27 cellular contexts compared by ENCODE assay signal in the genomic region with DNA sequence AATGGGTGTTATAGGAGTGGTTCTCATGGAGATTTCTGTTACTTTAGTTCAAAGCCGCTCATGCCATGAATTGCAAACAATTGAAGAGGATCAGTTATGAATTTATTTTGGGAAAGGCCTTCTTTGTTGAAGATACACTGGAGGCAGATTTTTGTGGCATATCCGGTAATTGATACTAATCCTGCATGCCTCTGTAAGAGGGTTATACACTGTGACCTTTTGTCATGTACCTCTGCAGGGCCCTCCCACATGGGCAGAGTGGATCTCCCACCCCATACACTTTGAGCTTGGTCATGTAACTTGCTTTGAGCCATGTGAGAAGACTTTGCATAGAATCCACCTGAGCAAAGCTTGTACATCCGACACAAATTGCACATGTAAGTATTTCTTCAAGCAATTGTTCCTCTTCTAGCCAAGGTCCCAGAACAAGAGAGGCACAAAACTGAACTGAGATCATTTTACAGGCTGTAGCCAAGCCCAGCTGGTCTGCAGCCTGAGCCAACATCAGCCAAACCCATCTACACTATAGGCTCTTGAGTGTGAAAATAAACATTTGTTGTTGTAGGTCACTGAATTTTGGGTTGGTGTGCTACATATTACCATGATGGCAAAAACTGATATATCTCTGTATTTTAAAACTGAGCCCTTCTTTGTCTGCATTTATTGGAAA.
A peak's percentile ranks its signal among the peaks of the same experiment; 100 is the strongest.
DNase-seq lines count a peak whose midpoint lies in the region; ATAC-seq and TF ChIP-seq lines count a peak whose summit lies in the region.
"Had no signal": no experiment of that assay in that cellular context is flagged by ENCODE, and none has a peak within 500 bp of the region (broad histone marks: within the 10 kb centered on the region; RNA-seq: fewer than 3 reads in every experiment).

No MANE protein-coding gene starts in this region.

- intact Hi-C loops in naive thymus-derived CD4-positive, alpha-beta T cell (cut with micrococcal nuclease) = no loop called here

- TF ChIP-seq CTCF in OCI-LY3 (IDR thresholded peaks at IDR 0.05; ENCODE audit: low read depth, low read length) = no peak

- no peak overlapping the region for H4K8ac ChIP-seq in mesenchymal stem cell (ENCODE audit: low read length)

- no peak overlapping the region for H3K14ac ChIP-seq in mesenchymal stem cell (ENCODE audit: low read length in 2 of 2)

- H3K27me3 ChIP-seq in OCI-LY3 (ENCODE audit: low read depth, low read length) = no peaks in the 10 kb centered on the region
- H3K27me3 ChIP-seq in mesenchymal stem cell (ENCODE audit: control insufficient read depth in 1 of 2, insufficient read depth in 1 of 2, low read length in 2 of 2) = peaks cover 3 to 68% of the 10 kb centered on the region in 2 experiments
- H3K27me3 ChIP-seq in naive thymus-derived CD4-positive, alpha-beta T cell (ENCODE audit: control insufficient read depth in 2 of 2, insufficient read depth in 2 of 2, low read length in 2 of 2) = peaks cover 0 to 3% of the 10 kb centered on the region in 2 donors
- H3K27me3 ChIP-seq: BLaER1 treated with 17β-estradiol and CSF1 and Interleukin-3, amounts not matched to agents 10 nM and 100 nM; sigmoid colon; testis had no signal

- no peaks in the 10 kb centered on the region for H3K36me3 Mint-ChIP-seq in naive thymus-derived CD4-positive, alpha-beta T cell

- H2BK5ac ChIP-seq in mesenchymal stem cell (ENCODE audit: low read depth, low read length, poor library complexity, severe bottlenecking) = peak overlapping the region; percentile 40

- H3K4me2 ChIP-seq in OCI-LY3 (ENCODE audit: low read length) = no peak overlapping the region
- H3K4me2 ChIP-seq in mesenchymal stem cell (ENCODE audit: low read length, poor library complexity, severe bottlenecking) = no peak overlapping the region
- H3K4me2 ChIP-seq: BLaER1 treated with 17β-estradiol and CSF1 and Interleukin-3, amounts not matched to agents 10 nM and 100 nM had no signal

- no peaks in the 10 kb centered on the region for H3K79me2 ChIP-seq in OCI-LY3 (ENCODE audit: low read length)

- H2BK15ac ChIP-seq in mesenchymal stem cell (ENCODE audit: low read depth, poor library complexity, severe bottlenecking) = no peak overlapping the region

- CTCF ChIA-PET in naive thymus-derived CD4-positive, alpha-beta T cell (lab: Charles Lee) = no interaction called here

- peaks cover 0 to under 1% (median 0%) of the 10 kb centered on the region in 7 donors for H3K4me1 Mint-ChIP-seq in naive thymus-derived CD4-positive, alpha-beta T cell

- no peak overlapping the region for H2BK12ac ChIP-seq in mesenchymal stem cell (ENCODE audit: low read length in 2 of 2)

- H2AFZ ChIP-seq in OCI-LY3 (ENCODE audit: low read depth, low read length) (0 out of 2 replicates have a peak overlapping the region, but pooled peaks have one; percentile 7), mesenchymal stem cell (ENCODE audit: low read depth, low read length) (no peak overlapping the region)

- no peaks in the 10 kb centered on the region for H4K20me1 ChIP-seq in OCI-LY3 (ENCODE audit: insufficient read depth, low read length)
- H4K20me1 ChIP-seq: BLaER1 treated with 17β-estradiol and CSF1 and Interleukin-3, amounts not matched to agents 10 nM and 100 nM had no signal

- peak overlapping the region; percentile 60 for H2AK5ac ChIP-seq in mesenchymal stem cell (ENCODE audit: low read length, severe bottlenecking)

- H3K9ac ChIP-seq in OCI-LY3 (ENCODE audit: low read length) = no peak overlapping the region
- H3K9ac ChIP-seq in mesenchymal stem cell (ENCODE audit: low read length) = no peak overlapping the region
- H3K9ac ChIP-seq: BLaER1 treated with 17β-estradiol and CSF1 and Interleukin-3, amounts not matched to agents 10 nM and 100 nM had no signal

- no peak overlapping the region for H3K4ac ChIP-seq in mesenchymal stem cell (ENCODE audit: low read depth in 1 of 2, low read length in 2 of 2)

- H3K4me3 Mint-ChIP-seq in naive thymus-derived CD4-positive, alpha-beta T cell = no peak overlapping the region
- H3K4me3 Mint-ChIP-seq: HFFc6 had no signal

- H3K79me1 ChIP-seq in mesenchymal stem cell (replicated peaks; ENCODE audit: low read length, poor library complexity, severe bottlenecking) = no peaks in the 10 kb centered on the region

- no peak overlapping the region for H2BK120ac ChIP-seq in mesenchymal stem cell (ENCODE audit: low read depth, low read length)

- WGBS in mesenchymal stem cell = 90% methylated on average over 3 of the region's 3 CpGs

- H3K18ac ChIP-seq in mesenchymal stem cell (ENCODE audit: low read depth in 1 of 2, low read length in 2 of 2) = no peak overlapping the region

- DNase-seq in DMS79 (lab: John Stamatoyannopoulos, UW) = peak; percentile 38
- peak; percentile 78 for DNase-seq in NCI-H1694 treated with DMSO at 0.1 percent for 48 hours (lab: John Stamatoyannopoulos, UW)
- DNase-seq in mesenchymal stem cell = no peak
- DNase-seq in NK-92 treated with Interleukin-12 subunit alpha and Interleukin-12 subunit beta, amount 100 ng/mL, for 24 hours (lab: John Stamatoyannopoulos, UW) = no peak
- DNase-seq in HK-2 (ENCODE audit: unreplicated experiment) = no peak
- DNase-seq in naive thymus-derived CD4-positive, alpha-beta T cell = no peak
- DNase-seq: activated CD4-positive, alpha-beta T cell treated with anti-CD3 and anti-CD28 coated beads, Interleukin-2, amount 50 U/mL, for 48 hours; activated CD8-positive, alpha-beta memory T cell treated with anti-CD3 and anti-CD28 coated beads, Interleukin-2, amount 50 U/mL, for 48 hours; activated naive CD4-positive, alpha-beta T cell treated with anti-CD3 and anti-CD28 coated beads, Interleukin-2, amount 50 U/mL, for 16 hours; amniotic stem cell; effector CD8-positive, alpha-beta T cell; erythroblast; heart left ventricle; HFFc6; NCI-H187 treated with DMSO at 0.1 percent for 48 hours; NCI-H526 treated with DMSO at 0.1 percent for 48 hours; RPMI8226; sigmoid colon; stimulated activated CD4-positive, alpha-beta T cell treated with anti-CD3 and anti-CD28 coated beads, Interleukin-15, amount 100 ng/mL, for 24 hours; stimulated activated naive CD4-positive, alpha-beta T cell; T-helper 1 cell; testis had no signal

- H3K9me3 ChIP-seq in OCI-LY3 (ENCODE audit: insufficient read depth, low read length) = no peaks in the 10 kb centered on the region
- H3K9me3 ChIP-seq in mesenchymal stem cell (ENCODE audit: control insufficient read depth, low read length) = no peaks in the 10 kb centered on the region
- H3K9me3 ChIP-seq in naive thymus-derived CD4-positive, alpha-beta T cell (ENCODE audit: control insufficient read depth in 2 of 3, low read length in 3 of 3) = no peaks in the 10 kb centered on the region
- H3K9me3 ChIP-seq: breast epithelium, sigmoid colon, testis had no signal

- H3K4me3 ChIP-seq in OCI-LY3 (ENCODE audit: low read length) = no peak overlapping the region
- H3K4me3 ChIP-seq in mesenchymal stem cell (ENCODE audit: insufficient read depth in 1 of 2, low read depth in 1 of 2, low read length in 2 of 2) = no peak overlapping the region
- no peak overlapping the region for H3K4me3 ChIP-seq in naive thymus-derived CD4-positive, alpha-beta T cell (ENCODE audit: low read length)
- H3K4me3 ChIP-seq: BLaER1 treated with 17β-estradiol and CSF1 and Interleukin-3, amounts not matched to agents 10 nM and 100 nM; breast epithelium; heart left ventricle; lung; sigmoid colon; testis had no signal

- H3K27ac ChIP-seq in OCI-LY3 (ENCODE audit: low read length) = no peak overlapping the region
- H3K27ac ChIP-seq in mesenchymal stem cell (ENCODE audit: low read length, poor library complexity, severe bottlenecking) = no peak overlapping the region
- no peak overlapping the region for H3K27ac ChIP-seq in naive thymus-derived CD4-positive, alpha-beta T cell (ENCODE audit: low read depth, low read length)
- H3K27ac ChIP-seq: BLaER1 treated with 17β-estradiol and CSF1 and Interleukin-3, amounts not matched to agents 10 nM and 100 nM; breast epithelium; heart left ventricle; testis had no signal

- peaks cover 16 to 39% (median 29%) of the 10 kb centered on the region in 5 donors for H3K27me3 Mint-ChIP-seq in naive thymus-derived CD4-positive, alpha-beta T cell

- H3K23ac ChIP-seq in mesenchymal stem cell (ENCODE audit: low read length in 2 of 2) = no peak overlapping the region

- POLR2A ChIA-PET in naive thymus-derived CD4-positive, alpha-beta T cell (lab: Charles Lee) = no interaction called here

- H3K4me1 ChIP-seq in OCI-LY3 (ENCODE audit: low read length) (peaks cover 41% of the 10 kb centered on the region), mesenchymal stem cell (ENCODE audit: control insufficient read depth, insufficient read depth, low read depth, low read length) (peaks cover 17% of the 10 kb centered on the region)
- H3K4me1 ChIP-seq in naive thymus-derived CD4-positive, alpha-beta T cell (ENCODE audit: control insufficient read depth in 2 of 2, insufficient read depth in 2 of 2, low read length in 2 of 2) = no peaks in the 10 kb centered on the region
- H3K4me1 ChIP-seq: breast epithelium had no signal

- no peak overlapping the region for H4K91ac ChIP-seq in mesenchymal stem cell (ENCODE audit: low read length)

- H3K36me3 ChIP-seq in OCI-LY3 (replicated peaks; ENCODE audit: low read depth, low read length) = no peaks in the 10 kb centered on the region
- no peaks in the 10 kb centered on the region for H3K36me3 ChIP-seq in mesenchymal stem cell (ENCODE audit: control insufficient read depth in 1 of 2, insufficient read depth in 2 of 2, low read depth in 1 of 2, low read length in 2 of 2)
- H3K36me3 ChIP-seq in naive thymus-derived CD4-positive, alpha-beta T cell (ENCODE audit: control insufficient read depth in 2 of 3, insufficient read depth in 3 of 3, low read length in 3 of 3) = no peaks in the 10 kb centered on the region
- H3K36me3 ChIP-seq: BLaER1 treated with 17β-estradiol and CSF1 and Interleukin-3, amounts not matched to agents 10 nM and 100 nM; breast epithelium; heart left ventricle; sigmoid colon had no signal

- no peak for ATAC-seq in HG03520 (IDR thresholded peaks at IDR 0.05; ENCODE audit: unreplicated experiment)
- no peak for ATAC-seq in naive thymus-derived CD4-positive, alpha-beta T cell
- ATAC-seq: heart left ventricle had no signal

- no peak overlapping the region for H3K27ac Mint-ChIP-seq in naive thymus-derived CD4-positive, alpha-beta T cell
- H3K27ac Mint-ChIP-seq: HFFc6 had no signal

- peaks cover 0 to 4% (median 0%) of the 10 kb centered on the region in 11 donors for H3K9me3 Mint-ChIP-seq in naive thymus-derived CD4-positive, alpha-beta T cell
- H3K9me3 Mint-ChIP-seq: HFFc6 had no signal

Comparison
In these comparisons a context has a peak if more than half of its experiments do, and no peak if none do; other contexts are left out.
1. DNase-seq: peak in DMS79 (single experiment) and NCI-H1694 treated with DMSO at 0.1 percent for 48 hours (single experiment); none in mesenchymal stem cell (single experiment), NK-92 treated with Interleukin-12 subunit alpha and Interleukin-12 subunit beta, amount 100 ng/mL, for 24 hours (single experiment), HK-2 (single experiment) and naive thymus-derived CD4-positive, alpha-beta T cell (0 of 9).